Comparison of ENCODE assay signal across 18 cellular contexts in genomic region chr2:226398580-226398979, GRCh38.
"Had no signal": no experiment of that assay in that cellular context is flagged by ENCODE, and none has a peak within 500 bp of the region (broad histone marks: within the 10 kb centered on the region; RNA-seq: fewer than 3 reads in every experiment).

No MANE protein-coding gene starts in this region.

- DNase-seq: activated CD4-positive, alpha-beta T cell treated with anti-CD3 and anti-CD28 coated beads, Interleukin-2, amount 10 ng/mL, durations not matched to agents 24 days and 14 days; activated CD8-positive, alpha-beta memory T cell treated with anti-CD3 and anti-CD28 coated beads, Interleukin-2, amount 50 U/mL, for 4 hours; activated CD8-positive, alpha-beta T cell treated with anti-CD3 and anti-CD28 coated beads, Interleukin-2, amount 10 ng/mL, durations not matched to agents 7 days and 5 days; activated gamma-delta T cell treated with Interleukin-2 at 50 U/mL for 16 hours; activated naive CD8-positive, alpha-beta T cell treated with anti-CD3 and anti-CD28 coated beads for 36 hours; activated T-cell treated with anti-CD3 and anti-CD28 coated beads, Interleukin-2, amount 50 U/mL, for 48 hours; aorta; left lung; mucosa of descending colon; naive thymus-derived CD8-positive, alpha-beta T cell; stimulated activated CD4-positive, alpha-beta T cell treated with anti-CD3 and anti-CD28 coated beads, Interleukin-2, amount 100 ng/mL, for 48 hours; stimulated activated naive B cell treated with anti-CD40 and anti-IgM and Interleukin-4, amounts not matched to agents 10 μg/mL and 1 μg/mL and 100 μg/mL, for 72 hours; T-helper 17 cell had no signal

- H3K79me2 ChIP-seq: hepatocyte, parathyroid adenoma had no signal

- H3K9ac ChIP-seq: parathyroid adenoma had no signal

- H3K36me3 Mint-ChIP-seq: activated naive CD8-positive, alpha-beta T cell treated with anti-CD3 and anti-CD28 coated beads for 36 hours; naive thymus-derived CD8-positive, alpha-beta T cell; stimulated activated naive B cell treated with anti-CD40 and anti-IgM and Interleukin-4, amounts not matched to agents 10 μg/mL and 1 μg/mL and 100 μg/mL, for 72 hours; WTC11 had no signal

- H3K4me3 Mint-ChIP-seq: activated CD4-positive, alpha-beta T cell treated with anti-CD3 and anti-CD28 coated beads, Interleukin-2, amount 10 ng/mL, durations not matched to agents 24 days and 14 days; activated CD8-positive, alpha-beta T cell treated with anti-CD3 and anti-CD28 coated beads, Interleukin-2, amount 10 ng/mL, durations not matched to agents 7 days and 5 days; activated naive CD8-positive, alpha-beta T cell treated with anti-CD3 and anti-CD28 coated beads for 36 hours; naive thymus-derived CD8-positive, alpha-beta T cell; stimulated activated naive B cell treated with anti-CD40 and anti-IgM and Interleukin-4, amounts not matched to agents 10 μg/mL and 1 μg/mL and 100 μg/mL, for 72 hours; T-helper 17 cell; WTC11 had no signal

- H3K4me1 ChIP-seq: left lung, parathyroid adenoma, thyroid gland had no signal

- H3K4me3 ChIP-seq: hepatocyte, left lung, mucosa of descending colon, thyroid gland had no signal

- H3K27me3 Mint-ChIP-seq: T-helper 17 cell had no signal

- H3K27ac Mint-ChIP-seq: activated CD4-positive, alpha-beta T cell treated with anti-CD3 and anti-CD28 coated beads, Interleukin-2, amount 10 ng/mL, durations not matched to agents 24 days and 14 days; activated CD8-positive, alpha-beta T cell treated with anti-CD3 and anti-CD28 coated beads, Interleukin-2, amount 10 ng/mL, durations not matched to agents 7 days and 5 days; activated naive CD8-positive, alpha-beta T cell treated with anti-CD3 and anti-CD28 coated beads for 36 hours; naive thymus-derived CD8-positive, alpha-beta T cell; stimulated activated naive B cell treated with anti-CD40 and anti-IgM and Interleukin-4, amounts not matched to agents 10 μg/mL and 1 μg/mL and 100 μg/mL, for 72 hours; T-helper 17 cell; WTC11 had no signal

- ATAC-seq: activated CD8-positive, alpha-beta T cell treated with anti-CD3 and anti-CD28 coated beads, Interleukin-2, amount 10 ng/mL, durations not matched to agents 7 days and 5 days; esophagus mucosa; left lung; mucosa of descending colon; naive thymus-derived CD8-positive, alpha-beta T cell; stimulated activated naive B cell treated with anti-CD40 and anti-IgM and Interleukin-4, amounts not matched to agents 10 μg/mL and 1 μg/mL and 100 μg/mL, for 72 hours; T-helper 17 cell; WTC11 had no signal

- H3K4me1 Mint-ChIP-seq: activated CD4-positive, alpha-beta T cell treated with anti-CD3 and anti-CD28 coated beads, Interleukin-2, amount 10 ng/mL, durations not matched to agents 24 days and 14 days; activated naive CD8-positive, alpha-beta T cell treated with anti-CD3 and anti-CD28 coated beads for 36 hours; stimulated activated naive B cell treated with anti-CD40 and anti-IgM and Interleukin-4, amounts not matched to agents 10 μg/mL and 1 μg/mL and 100 μg/mL, for 72 hours; T-helper 17 cell; WTC11 had no signal

- H3K36me3 ChIP-seq: left lung, thyroid gland had no signal

- H3K27ac ChIP-seq: hepatocyte, left lung, parathyroid adenoma, thyroid gland had no signal

- H3K4me2 ChIP-seq: hepatocyte had no signal

- H3K9me3 Mint-ChIP-seq: activated naive CD8-positive, alpha-beta T cell treated with anti-CD3 and anti-CD28 coated beads for 36 hours; stimulated activated naive B cell treated with anti-CD40 and anti-IgM and Interleukin-4, amounts not matched to agents 10 μg/mL and 1 μg/mL and 100 μg/mL, for 72 hours had no signal

- H3K9me3 ChIP-seq: left lung, mucosa of descending colon, thyroid gland had no signal

- H3K27me3 ChIP-seq: hepatocyte, left lung, thyroid gland had no signal

- H2AFZ ChIP-seq: hepatocyte, parathyroid adenoma had no signal
